In genomic region chr6:34259529-34260069, GRCh38 we compare ENCODE assay signal across 21 cellular contexts. TPM values are rescaled to one million over a fixed set of nuclear protein-coding genes. Genes with fewer than 3 reads are reported as not detected.
DNase-seq lines count a peak whose midpoint lies in the region; ATAC-seq, FAIRE-seq and TF ChIP-seq lines count a peak whose summit lies in the region.
"Had no signal": no experiment of that assay in that cellular context is flagged by ENCODE, and none has a peak within 500 bp of the region (broad histone marks: within the 10 kb centered on the region; RNA-seq: fewer than 3 reads in every experiment).

No MANE protein-coding gene starts in this region.

- H3K9me3 ChIP-seq in K562 (replicated peaks; ENCODE audit: control insufficient read depth, insufficient read depth, low read depth, low read length) (peaks cover 12% of the 10 kb centered on the region), upper lobe of right lung (peaks cover 3% of the 10 kb centered on the region)

- no peaks in the 10 kb centered on the region for H3K79me2 ChIP-seq in K562 (ENCODE audit: control insufficient read depth, insufficient read depth, low read length)

- peaks cover 10% of the 10 kb centered on the region for H3K9me3 Mint-ChIP-seq in HFFc6

- H3K9ac ChIP-seq in K562 (ENCODE audit: insufficient read depth in 1 of 2, low read depth in 2 of 2, low read length in 2 of 2) = no peak overlapping the region

- no peaks in the 10 kb centered on the region; the same call in none of the 2 replicates for H3K27me3 Mint-ChIP-seq in HFFc6 (ENCODE audit: insufficient read depth)
- H3K27me3 Mint-ChIP-seq: CD4-positive, alpha-beta memory T cell had no signal

- H3K4me1 ChIP-seq in K562 (replicated peaks in 1 of 2; ENCODE audit: control insufficient read depth in 2 of 2, insufficient read depth in 2 of 2, low read length in 2 of 2) (no peaks in the 10 kb centered on the region; a peak in 1 of 5 replicates), upper lobe of right lung (no peaks in the 10 kb centered on the region)

- in situ Hi-C loops in K562 (cut with MboI) = no loop called here

- no peak overlapping the region for H2AFZ ChIP-seq in K562 (ENCODE audit: low read depth, low read length)

- no peak overlapping the region for H3K27ac Mint-ChIP-seq in HFFc6
- H3K27ac Mint-ChIP-seq: CD4-positive, alpha-beta memory T cell had no signal

- no peak overlapping the region for H3K4me3 Mint-ChIP-seq in HFFc6
- H3K4me3 Mint-ChIP-seq: CD4-positive, alpha-beta memory T cell had no signal

- H3K4me2 ChIP-seq in K562 (ENCODE audit: insufficient read depth, low read length) = no peak overlapping the region

- no peaks in the 10 kb centered on the region for H3K36me3 ChIP-seq in K562 (ENCODE audit: control insufficient read depth, insufficient read depth, low read length)
- H3K36me3 ChIP-seq in upper lobe of right lung = no peaks in the 10 kb centered on the region

- H3K27ac ChIP-seq in K562 (ENCODE audit: extremely low read depth, low read depth, low read length) (no peak overlapping the region), upper lobe of right lung (no peak overlapping the region)
- H3K27ac ChIP-seq: C4-2B had no signal

- POLR2A ChIA-PET in K562 (lab: Yijun Ruan, JAX) = no interaction called here

- H4K20me1 ChIP-seq in K562 (replicated peaks; ENCODE audit: control insufficient read depth, insufficient read depth, low read length) = no peaks in the 10 kb centered on the region

- H3K4me1 Mint-ChIP-seq in HFFc6 (ENCODE audit: low read depth) = no peaks in the 10 kb centered on the region
- H3K4me1 Mint-ChIP-seq: CD4-positive, alpha-beta memory T cell had no signal

- no peak overlapping the region for H3K4me3 ChIP-seq in K562
- H3K4me3 ChIP-seq in upper lobe of right lung = no peak overlapping the region

- TF ChIP-seq CTCF in HFFc6 (IDR thresholded peaks at IDR 0.05) = peak; percentile 37
- TF ChIP-seq CTCF in K562 (IDR thresholded peaks at IDR 0.05 in 2 of 3, conservative IDR thresholded peaks at IDR 0.05 in 1 of 3; ENCODE audit: insufficient read depth in 2 of 3, low read depth in 1 of 3, low read length in 3 of 3) = no peak
- TF ChIP-seq CTCF in upper lobe of right lung (IDR thresholded peaks at IDR 0.05) = no peak

- CTCF ChIA-PET in K562 (lab: Yijun Ruan, JAX; ENCODE audit: low intra/inter-chr PET ratio) = no interaction called here

- intact Hi-C loops in K562 (cut with micrococcal nuclease) = no loop called here
- intact Hi-C loops in upper lobe of right lung (cut with DNase I) = no loop called here

- DNase-seq in CD1c-positive myeloid dendritic cell (ENCODE audit: extremely low spot score) (peak; percentile 45), HFFc6 (no peak), K562 (ENCODE audit: extremely low read depth in 1 of 4, low spot score in 3 of 4) (no peak), upper lobe of right lung (peak; percentile 3), NCI-H2107 (lab: John Stamatoyannopoulos, UW) (no peak)
- DNase-seq in stimulated activated naive CD8-positive, alpha-beta T cell treated with anti-CD3 and anti-CD28 coated beads, Interleukin-15, Interleukin-2, amounts not matched to agents 100 U/mL and 50 U/mL, for 24 hours = no peak
- DNase-seq: AML-193; CD4-positive, alpha-beta memory T cell; DMS153; DMS79; GDM1; GOT3; H7; IMR-90; KBM-7 had no signal

- no TSS peak for BruUV-seq in K562 (replicated peaks; lab: Mats Ljungman, UMichigan)

- no peaks in the 10 kb centered on the region for H3K27me3 ChIP-seq in K562 (ENCODE audit: control insufficient read depth in 2 of 2, insufficient read depth in 2 of 2, low read length in 2 of 2)
- H3K27me3 ChIP-seq in upper lobe of right lung = no peaks in the 10 kb centered on the region

- TF ChIP-seq POLR2A in K562 (conservative IDR thresholded peaks at IDR 0.05) = no peak

- H3K36me3 Mint-ChIP-seq in HFFc6 (ENCODE audit: low read depth) = peaks cover 33% of the 10 kb centered on the region
- H3K36me3 Mint-ChIP-seq: CD4-positive, alpha-beta memory T cell had no signal

- no peak for FAIRE-seq in K562 (lab: Jason Lieb, UNC)
- FAIRE-seq: A204.1, GM12892, GM18507 had no signal

- WGBS in K562 (ENCODE audit: insufficient coverage, low coverage, missing lambda C conversion rate) = 82% methylated on average over 6 of the region's 6 CpGs

- no peaks in the 10 kb centered on the region for H3K9me1 ChIP-seq in K562 (ENCODE audit: control insufficient read depth, insufficient read depth, low read length)

- TF ChIP-seq RAD21 in K562 (CRISPR knock-in tag; conservative IDR thresholded peaks at IDR 0.05 in 1 of 2, IDR thresholded peaks at IDR 0.05 in 1 of 2) = no peak

- no peak for ATAC-seq in K562
- ATAC-seq in upper lobe of right lung = no peak
- no peak for ATAC-seq in stimulated activated naive CD8-positive, alpha-beta T cell treated with anti-CD3 and anti-CD28 coated beads, Interleukin-15, Interleukin-2, amounts not matched to agents 100 U/mL and 50 U/mL, for 24 hours
- no peak for ATAC-seq in GM21526 (IDR thresholded peaks at IDR 0.05; ENCODE audit: low FRiP score, unreplicated experiment)
- ATAC-seq: HCT116 had no signal

- no peak for TF ChIP-seq EP300 in K562 (IDR thresholded peaks at IDR 0.05; ENCODE audit: low read length)

TF ChIP-seq in K562, 482 proteins besides CTCF, POLR2A, EP300 and RAD21 (continues in another document):
- TF ChIP-seq SREBF1 (IDR thresholded peaks at IDR 0.05; ENCODE audit: borderline replicate concordance, low read depth, low read length) (no peak), MAZ (CRISPR knock-in tag; conservative IDR thresholded peaks at IDR 0.05 in 1 of 2, IDR thresholded peaks at IDR 0.05 in 1 of 2) (no peak), VEZF1 (CRISPR knock-in tag; IDR thresholded peaks at IDR 0.05) (no peak), CC2D1A (IDR thresholded peaks at IDR 0.05) (peak; percentile 67; the same call in 1 of the 2 replicates), POLR3A (IDR thresholded peaks at IDR 0.05; ENCODE audit: borderline replicate concordance, extremely low read depth, insufficient read depth, insufficient read length) (no peak)

RNA-seq across cellular contexts. Expression of gene SMIM29, which starts 10.8 kb away (rescaled TPM):
- total RNA-seq in HFFc6 (2021; fragmentation: NEBNext Ultra II Directional; extraction: Animal tissue kit (Norgen Biotek cat#: 25700)) = 10 to 100 TPM; 35.0 to 44.8 (median 36.9) TPM
- total RNA-seq in K562 (2011; cell fraction: chromatin; rRNA removed; ENCODE audit: low replicate concordance) = 9.6 and 43.3 TPM in 2 replicates
- total RNA-seq in K562 (2011; cell fraction: nucleolus; rRNA removed) = 62.9 and 65.8 TPM in 2 replicates
- 33.6 and 43.7 TPM in 2 replicates for total RNA-seq in K562 (2011; cell fraction: nucleoplasm; rRNA removed)
- total RNA-seq in K562 (2014; rRNA removed) = 31.8 and 42.1 TPM in 2 replicates
- total RNA-seq in K562 (2014; rRNA removed; fragmentation: Illumina TruSeq; extraction: Trizol) = 4.6 and 6.5 TPM in 2 replicates
- 18.2 and 21.9 TPM in 2 replicates for total RNA-seq in K562 (2015; rRNA removed; fragmentation: Illumina TruSeq; extraction: Trizol)
- total RNA-seq in K562 (2021) = 30.1 and 35.5 TPM in 2 replicates
- polyA plus RNA-seq in K562 (2011; rRNA removed) = 29.1 and 74.4 TPM in 2 replicates
- 106 and 151 TPM in 2 replicates for polyA plus RNA-seq in K562 (2011; cell fraction: cytosol; rRNA removed)
- polyA plus RNA-seq in K562 (2011; cell fraction: nucleus; rRNA removed) = 87.3 and 88.9 TPM in 2 replicates
- 43.9 and 73.7 TPM in 2 replicates for polyA plus RNA-seq in K562 (2012)
- 20.9 and 39.0 TPM in 2 replicates for polyA plus RNA-seq in K562 (2014; fragmentation: Illumina TruSeq; extraction: Trizol)
- polyA plus RNA-seq in K562 (2014; fragmentation: Nextera tagmentation; extraction: Ambion mirVana) = 10 to 100 TPM; 13.1 to 13.7 TPM
- polyA plus RNA-seq in K562 (2014; rRNA removed) = 34.9 and 36.7 TPM in 2 replicates
- polyA minus RNA-seq in K562 (2011; rRNA and poly(A)+ RNA removed) = 10.5 and 14.6 TPM in 2 replicates
- polyA minus RNA-seq in K562 (2011; cell fraction: cytosol; rRNA and poly(A)+ RNA removed) = 18.3 and 35.8 TPM in 2 replicates
- 43.4 and 63.9 TPM in 2 replicates for polyA minus RNA-seq in K562 (2011; cell fraction: nucleus; rRNA and poly(A)+ RNA removed)
- total RNA-seq in upper lobe of right lung = 32.6 TPM

RNA-seq across cellular contexts. Expression of gene HMGA1, which starts 22.9 kb away (rescaled TPM):
- total RNA-seq in HFFc6 (2021; fragmentation: NEBNext Ultra II Directional; extraction: Animal tissue kit (Norgen Biotek cat#: 25700)) = 1,000 to 10,000 TPM in 4 of 6 experiments, 100 to 1,000 TPM in 2; 687 to 1,047 (median 1,018) TPM
- 30.6 and 67.6 TPM in 2 replicates for total RNA-seq in K562 (2011; cell fraction: chromatin; rRNA removed; ENCODE audit: low replicate concordance)
- 97.4 and 98.8 TPM in 2 replicates for total RNA-seq in K562 (2011; cell fraction: nucleolus; rRNA removed)
- total RNA-seq in K562 (2011; cell fraction: nucleoplasm; rRNA removed) = 112 and 202 TPM in 2 replicates
- 1,004 and 1,256 TPM in 2 replicates for total RNA-seq in K562 (2014; rRNA removed)
- 270 and 326 TPM in 2 replicates for total RNA-seq in K562 (2014; rRNA removed; fragmentation: Illumina TruSeq; extraction: Trizol)
- total RNA-seq in K562 (2015; rRNA removed; fragmentation: Illumina TruSeq; extraction: Trizol) = 594 and 609 TPM in 2 replicates
- total RNA-seq in K562 (2021) = 1,947 and 1,950 TPM in 2 replicates
- polyA plus RNA-seq in K562 (2011; rRNA removed) = 205 and 451 TPM in 2 replicates
- 348 and 767 TPM in 2 replicates for polyA plus RNA-seq in K562 (2011; cell fraction: cytosol; rRNA removed)
- polyA plus RNA-seq in K562 (2011; cell fraction: nucleus; rRNA removed) = 229 and 367 TPM in 2 replicates
- polyA plus RNA-seq in K562 (2012) = 830 and 1,263 TPM in 2 replicates
- polyA plus RNA-seq in K562 (2014; fragmentation: Illumina TruSeq; extraction: Trizol) = 1,608 and 1,897 TPM in 2 replicates
- 10 to 100 TPM; 27.8 to 58.8 TPM for polyA plus RNA-seq in K562 (2014; fragmentation: Nextera tagmentation; extraction: Ambion mirVana)
- 1,026 and 1,125 TPM in 2 replicates for polyA plus RNA-seq in K562 (2014; rRNA removed)
- polyA minus RNA-seq in K562 (2011; rRNA and poly(A)+ RNA removed) = 66.3 and 71.3 TPM in 2 replicates
- polyA minus RNA-seq in K562 (2011; cell fraction: cytosol; rRNA and poly(A)+ RNA removed) = 364 and 449 TPM in 2 replicates
- 49.0 and 60.6 TPM in 2 replicates for polyA minus RNA-seq in K562 (2011; cell fraction: nucleus; rRNA and poly(A)+ RNA removed)
- 54.7 TPM for total RNA-seq in upper lobe of right lung

Comparison
In these comparisons a context has a peak if more than half of its experiments do, and no peak if none do; other contexts are left out.
1. DNase-seq: peak in CD1c-positive myeloid dendritic cell (single experiment) and upper lobe of right lung (single experiment); none in HFFc6 (single experiment), K562 (0 of 4), stimulated activated naive CD8-positive, alpha-beta T cell treated with anti-CD3 and anti-CD28 coated beads, Interleukin-15, Interleukin-2, amounts not matched to agents 100 U/mL and 50 U/mL, for 24 hours (single experiment) and NCI-H2107 (single experiment).